In genomic region chr20:3710703-3711417, GRCh38 we compare ENCODE assay signal across 1 cellular context.
TF ChIP-seq lines count a peak whose summit lies in the region.

No MANE protein-coding gene starts in this region.

TF ChIP-seq in HepG2, 621 proteins besides CTCF, POLR2A, EP300 and RAD21 (continued from another document and continues in another):
- TF ChIP-seq, protein P1, sequence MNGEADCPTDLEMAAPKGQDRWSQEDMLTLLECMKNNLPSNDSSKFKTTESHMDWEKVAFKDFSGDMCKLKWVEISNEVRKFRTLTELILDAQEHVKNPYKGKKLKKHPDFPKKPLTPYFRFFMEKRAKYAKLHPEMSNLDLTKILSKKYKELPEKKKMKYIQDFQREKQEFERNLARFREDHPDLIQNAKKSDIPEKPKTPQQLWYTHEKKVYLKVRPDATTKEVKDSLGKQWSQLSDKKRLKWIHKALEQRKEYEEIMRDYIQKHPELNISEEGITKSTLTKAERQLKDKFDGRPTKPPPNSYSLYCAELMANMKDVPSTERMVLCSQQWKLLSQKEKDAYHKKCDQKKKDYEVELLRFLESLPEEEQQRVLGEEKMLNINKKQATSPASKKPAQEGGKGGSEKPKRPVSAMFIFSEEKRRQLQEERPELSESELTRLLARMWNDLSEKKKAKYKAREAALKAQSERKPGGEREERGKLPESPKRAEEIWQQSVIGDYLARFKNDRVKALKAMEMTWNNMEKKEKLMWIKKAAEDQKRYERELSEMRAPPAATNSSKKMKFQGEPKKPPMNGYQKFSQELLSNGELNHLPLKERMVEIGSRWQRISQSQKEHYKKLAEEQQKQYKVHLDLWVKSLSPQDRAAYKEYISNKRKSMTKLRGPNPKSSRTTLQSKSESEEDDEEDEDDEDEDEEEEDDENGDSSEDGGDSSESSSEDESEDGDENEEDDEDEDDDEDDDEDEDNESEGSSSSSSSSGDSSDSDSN (CRISPR knock-in tag; IDR thresholded peaks at IDR 0.05): no peak
- TF ChIP-seq ZMYM4 (CRISPR knock-in tag; IDR thresholded peaks at IDR 0.05): 0 out of 2 replicates have a peak, but pooled peaks have one; percentile 20
- no peak for TF ChIP-seq ZNF589 (CRISPR knock-in tag; conservative IDR thresholded peaks at IDR 0.05)
- TF ChIP-seq ZNF569 (CRISPR knock-in tag; IDR thresholded peaks at IDR 0.05; ENCODE audit: borderline replicate concordance): no peak
- TF ChIP-seq MTA1 (CRISPR knock-in tag; IDR thresholded peaks at IDR 0.05; ENCODE audit: borderline replicate concordance): no peak
- TF ChIP-seq, protein P2, sequence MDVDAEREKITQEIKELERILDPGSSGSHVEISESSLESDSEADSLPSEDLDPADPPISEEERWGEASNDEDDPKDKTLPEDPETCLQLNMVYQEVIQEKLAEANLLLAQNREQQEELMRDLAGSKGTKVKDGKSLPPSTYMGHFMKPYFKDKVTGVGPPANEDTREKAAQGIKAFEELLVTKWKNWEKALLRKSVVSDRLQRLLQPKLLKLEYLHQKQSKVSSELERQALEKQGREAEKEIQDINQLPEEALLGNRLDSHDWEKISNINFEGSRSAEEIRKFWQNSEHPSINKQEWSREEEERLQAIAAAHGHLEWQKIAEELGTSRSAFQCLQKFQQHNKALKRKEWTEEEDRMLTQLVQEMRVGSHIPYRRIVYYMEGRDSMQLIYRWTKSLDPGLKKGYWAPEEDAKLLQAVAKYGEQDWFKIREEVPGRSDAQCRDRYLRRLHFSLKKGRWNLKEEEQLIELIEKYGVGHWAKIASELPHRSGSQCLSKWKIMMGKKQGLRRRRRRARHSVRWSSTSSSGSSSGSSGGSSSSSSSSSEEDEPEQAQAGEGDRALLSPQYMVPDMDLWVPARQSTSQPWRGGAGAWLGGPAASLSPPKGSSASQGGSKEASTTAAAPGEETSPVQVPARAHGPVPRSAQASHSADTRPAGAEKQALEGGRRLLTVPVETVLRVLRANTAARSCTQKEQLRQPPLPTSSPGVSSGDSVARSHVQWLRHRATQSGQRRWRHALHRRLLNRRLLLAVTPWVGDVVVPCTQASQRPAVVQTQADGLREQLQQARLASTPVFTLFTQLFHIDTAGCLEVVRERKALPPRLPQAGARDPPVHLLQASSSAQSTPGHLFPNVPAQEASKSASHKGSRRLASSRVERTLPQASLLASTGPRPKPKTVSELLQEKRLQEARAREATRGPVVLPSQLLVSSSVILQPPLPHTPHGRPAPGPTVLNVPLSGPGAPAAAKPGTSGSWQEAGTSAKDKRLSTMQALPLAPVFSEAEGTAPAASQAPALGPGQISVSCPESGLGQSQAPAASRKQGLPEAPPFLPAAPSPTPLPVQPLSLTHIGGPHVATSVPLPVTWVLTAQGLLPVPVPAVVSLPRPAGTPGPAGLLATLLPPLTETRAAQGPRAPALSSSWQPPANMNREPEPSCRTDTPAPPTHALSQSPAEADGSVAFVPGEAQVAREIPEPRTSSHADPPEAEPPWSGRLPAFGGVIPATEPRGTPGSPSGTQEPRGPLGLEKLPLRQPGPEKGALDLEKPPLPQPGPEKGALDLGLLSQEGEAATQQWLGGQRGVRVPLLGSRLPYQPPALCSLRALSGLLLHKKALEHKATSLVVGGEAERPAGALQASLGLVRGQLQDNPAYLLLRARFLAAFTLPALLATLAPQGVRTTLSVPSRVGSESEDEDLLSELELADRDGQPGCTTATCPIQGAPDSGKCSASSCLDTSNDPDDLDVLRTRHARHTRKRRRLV (CRISPR knock-in tag; IDR thresholded peaks at IDR 0.05): no peak
- TF ChIP-seq EZH2 (conservative IDR thresholded peaks at IDR 0.05; ENCODE audit: low read depth, low read length): no peak
- TF ChIP-seq, protein P3, sequence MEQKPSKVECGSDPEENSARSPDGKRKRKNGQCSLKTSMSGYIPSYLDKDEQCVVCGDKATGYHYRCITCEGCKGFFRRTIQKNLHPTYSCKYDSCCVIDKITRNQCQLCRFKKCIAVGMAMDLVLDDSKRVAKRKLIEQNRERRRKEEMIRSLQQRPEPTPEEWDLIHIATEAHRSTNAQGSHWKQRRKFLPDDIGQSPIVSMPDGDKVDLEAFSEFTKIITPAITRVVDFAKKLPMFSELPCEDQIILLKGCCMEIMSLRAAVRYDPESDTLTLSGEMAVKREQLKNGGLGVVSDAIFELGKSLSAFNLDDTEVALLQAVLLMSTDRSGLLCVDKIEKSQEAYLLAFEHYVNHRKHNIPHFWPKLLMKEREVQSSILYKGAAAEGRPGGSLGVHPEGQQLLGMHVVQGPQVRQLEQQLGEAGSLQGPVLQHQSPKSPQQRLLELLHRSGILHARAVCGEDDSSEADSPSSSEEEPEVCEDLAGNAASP (CRISPR knock-in tag; IDR thresholded peaks at IDR 0.05; ENCODE audit: borderline replicate concordance): no peak
- peak; percentile 79 for TF ChIP-seq ZBTB7B (CRISPR knock-in tag; IDR thresholded peaks at IDR 0.05)
- TF ChIP-seq ZMYM3 (CRISPR knock-in tag; IDR thresholded peaks at IDR 0.05): no peak
- TF ChIP-seq CBFB (CRISPR knock-in tag; IDR thresholded peaks at IDR 0.05): 0 out of 2 replicates have a peak, but pooled peaks have one; percentile 56
- no peak; the same call in 1 of the 2 replicates for TF ChIP-seq MYC (CRISPR knock-in tag; IDR thresholded peaks at IDR 0.05; ENCODE audit: borderline replicate concordance)
- no peak for TF ChIP-seq SYNCRIP (IDR thresholded peaks at IDR 0.05; ENCODE audit: insufficient read depth, low read depth, low read length)
- TF ChIP-seq HBP1 (CRISPR knock-in tag; IDR thresholded peaks at IDR 0.05; ENCODE audit: low read depth): 0 out of 2 replicates have a peak, but pooled peaks have one; percentile 36
- no peak for TF ChIP-seq MBD4 (IDR thresholded peaks at IDR 0.05; ENCODE audit: borderline replicate concordance, low read length)
- TF ChIP-seq FOXK2 (IDR thresholded peaks at IDR 0.05): no peak
- TF ChIP-seq SIX4 (CRISPR knock-in tag; IDR thresholded peaks at IDR 0.05): no peak
- TF ChIP-seq ZSCAN29 (CRISPR knock-in tag; conservative IDR thresholded peaks at IDR 0.05): no peak
- no peak; the same call in 1 of the 2 replicates for TF ChIP-seq ZNF143 (CRISPR knock-in tag; IDR thresholded peaks at IDR 0.05)
- TF ChIP-seq PCBP1 (IDR thresholded peaks at IDR 0.05; ENCODE audit: borderline replicate concordance, low read depth, low read length): no peak
- no peak for TF ChIP-seq HNF1A (IDR thresholded peaks at IDR 0.05; ENCODE audit: low read depth)
- no peak for TF ChIP-seq HNF1A (CRISPR knock-in tag; IDR thresholded peaks at IDR 0.05; ENCODE audit: borderline replicate concordance)
- TF ChIP-seq ELF4 (CRISPR knock-in tag; IDR thresholded peaks at IDR 0.05; ENCODE audit: borderline replicate concordance): no peak
- no peak for TF ChIP-seq NFATC3 (CRISPR knock-in tag; IDR thresholded peaks at IDR 0.05)
- no peak for TF ChIP-seq TBL1XR1 (IDR thresholded peaks at IDR 0.05; ENCODE audit: borderline replicate concordance, low read length, partially characterized antibody)
- peak; percentile 53; the same call in 1 of the 2 replicates for TF ChIP-seq ZNF614 (CRISPR knock-in tag; IDR thresholded peaks at IDR 0.05; ENCODE audit: borderline replicate concordance)
- TF ChIP-seq, protein P4, sequence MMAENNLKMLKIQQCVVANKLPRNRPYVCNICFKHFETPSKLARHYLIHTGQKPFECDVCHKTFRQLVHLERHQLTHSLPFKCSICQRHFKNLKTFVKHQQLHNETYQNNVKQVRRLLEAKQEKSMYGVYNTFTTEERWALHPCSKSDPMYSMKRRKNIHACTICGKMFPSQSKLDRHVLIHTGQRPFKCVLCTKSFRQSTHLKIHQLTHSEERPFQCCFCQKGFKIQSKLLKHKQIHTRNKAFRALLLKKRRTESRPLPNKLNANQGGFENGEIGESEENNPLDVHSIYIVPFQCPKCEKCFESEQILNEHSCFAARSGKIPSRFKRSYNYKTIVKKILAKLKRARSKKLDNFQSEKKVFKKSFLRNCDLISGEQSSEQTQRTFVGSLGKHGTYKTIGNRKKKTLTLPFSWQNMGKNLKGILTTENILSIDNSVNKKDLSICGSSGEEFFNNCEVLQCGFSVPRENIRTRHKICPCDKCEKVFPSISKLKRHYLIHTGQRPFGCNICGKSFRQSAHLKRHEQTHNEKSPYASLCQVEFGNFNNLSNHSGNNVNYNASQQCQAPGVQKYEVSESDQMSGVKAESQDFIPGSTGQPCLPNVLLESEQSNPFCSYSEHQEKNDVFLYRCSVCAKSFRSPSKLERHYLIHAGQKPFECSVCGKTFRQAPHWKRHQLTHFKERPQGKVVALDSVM (CRISPR knock-in tag; IDR thresholded peaks at IDR 0.05): no peak
- no peak for TF ChIP-seq ZNF441 (CRISPR knock-in tag; IDR thresholded peaks at IDR 0.05; ENCODE audit: borderline replicate concordance)
- TF ChIP-seq ZNF264 (CRISPR knock-in tag; IDR thresholded peaks at IDR 0.05): no peak
- TF ChIP-seq NFIB (CRISPR knock-in tag; IDR thresholded peaks at IDR 0.05; ENCODE audit: borderline replicate concordance): no peak
- TF ChIP-seq KDM5B (CRISPR knock-in tag; IDR thresholded peaks at IDR 0.05; ENCODE audit: borderline replicate concordance): no peak
- no peak; the same call in 1 of the 2 replicates for TF ChIP-seq ZNF691 (CRISPR knock-in tag; IDR thresholded peaks at IDR 0.05; ENCODE audit: borderline replicate concordance, low read depth)
- peak; percentile 67; the same call in 1 of the 2 replicates for TF ChIP-seq SMC3 (IDR thresholded peaks at IDR 0.05; ENCODE audit: low read length)
- TF ChIP-seq AKAP8 (CRISPR knock-in tag; IDR thresholded peaks at IDR 0.05): no peak
- no peak for TF ChIP-seq CENPX (CRISPR knock-in tag; IDR thresholded peaks at IDR 0.05)
- peak; percentile 52 for TF ChIP-seq HNRNPLL (IDR thresholded peaks at IDR 0.05; ENCODE audit: low read depth, low read length, poor library complexity, severe bottlenecking)
- TF ChIP-seq ZNF567 (CRISPR knock-in tag; IDR thresholded peaks at IDR 0.05; ENCODE audit: borderline replicate concordance): no peak
- TF ChIP-seq CREB1 (IDR thresholded peaks at IDR 0.05): no peak
- TF ChIP-seq CREB1 (CRISPR knock-in tag; IDR thresholded peaks at IDR 0.05): no peak
- TF ChIP-seq ZNF263 (CRISPR knock-in tag; IDR thresholded peaks at IDR 0.05): no peak
